Comparison of ENCODE assay signal across 23 cellular contexts in genomic region chr10:34715511-34716187, GRCh38.
"Had no signal": no experiment of that assay in that cellular context is flagged by ENCODE, and none has a peak within 500 bp of the region (broad histone marks: within the 10 kb centered on the region; RNA-seq: fewer than 3 reads in every experiment).

No MANE protein-coding gene starts in this region.

- H3K4me3 ChIP-seq: ascending aorta, colonic mucosa, esophagus squamous epithelium, heart left ventricle, thoracic aorta, upper lobe of right lung had no signal

- H3K27me3 Mint-ChIP-seq: activated CD4-positive, alpha-beta T cell treated with anti-CD3 and anti-CD28 coated beads, Interleukin-2, amount 10 ng/mL, durations not matched to agents 7 days and 5 days; activated CD8-positive, alpha-beta memory T cell treated with anti-CD3 and anti-CD28 coated beads, Interleukin-2, amount 10 ng/mL, durations not matched to agents 7 days and 5 days; activated CD8-positive, alpha-beta T cell treated with anti-CD3 and anti-CD28 coated beads for 36 hours; stimulated activated naive B cell treated with anti-CD40 and anti-IgM and Interleukin-4, amounts not matched to agents 10 μg/mL and 1 μg/mL and 100 μg/mL, for 72 hours had no signal

- DNase-seq: activated CD4-positive, alpha-beta T cell treated with anti-CD3 and anti-CD28 coated beads, Interleukin-2, amount 10 ng/mL, durations not matched to agents 7 days and 5 days; activated CD4-positive, CD25-positive, alpha-beta regulatory T cell treated with anti-CD3 and anti-CD28 coated beads, Interleukin-2, amount 50 U/mL, for 72 hours; activated CD8-positive, alpha-beta memory T cell treated with anti-CD3 and anti-CD28 coated beads, Interleukin-2, amount 10 ng/mL, durations not matched to agents 7 days and 5 days; activated CD8-positive, alpha-beta T cell treated with anti-CD3 and anti-CD28 coated beads for 36 hours; activated gamma-delta T cell; activated T-cell treated with anti-CD3 and anti-CD28 coated beads for 4 hours; colonic mucosa; esophagus squamous epithelium; heart left ventricle; islet precursor cell; left cardiac atrium; nephron progenitor cell; occipital lobe; stimulated activated CD4-positive, alpha-beta T cell treated with anti-CD3 and anti-CD28 coated beads, Interleukin-15, amount 100 ng/mL, for 24 hours; stimulated activated naive B cell treated with anti-CD40 and anti-IgM and Interleukin-4, amounts not matched to agents 10 μg/mL and 1 μg/mL and 100 μg/mL, for 72 hours; SW 1271; T-helper 2 cell; upper lobe of right lung had no signal

- H3K27me3 ChIP-seq: ascending aorta, colonic mucosa, esophagus squamous epithelium, upper lobe of right lung had no signal

- H3K36me3 Mint-ChIP-seq: activated CD8-positive, alpha-beta memory T cell treated with anti-CD3 and anti-CD28 coated beads, Interleukin-2, amount 10 ng/mL, durations not matched to agents 7 days and 5 days; activated naive CD4-positive, alpha-beta T cell treated with anti-CD3 and anti-CD28 coated beads, Interleukin-2, amount 50 U/mL, for 24 hours; stimulated activated naive B cell treated with anti-CD40 and anti-IgM and Interleukin-4, amounts not matched to agents 10 μg/mL and 1 μg/mL and 100 μg/mL, for 72 hours had no signal

- H3K4me3 Mint-ChIP-seq: activated CD4-positive, alpha-beta T cell treated with anti-CD3 and anti-CD28 coated beads, Interleukin-2, amount 10 ng/mL, durations not matched to agents 7 days and 5 days; activated CD8-positive, alpha-beta memory T cell treated with anti-CD3 and anti-CD28 coated beads, Interleukin-2, amount 10 ng/mL, durations not matched to agents 7 days and 5 days; activated CD8-positive, alpha-beta T cell treated with anti-CD3 and anti-CD28 coated beads for 36 hours; activated naive CD4-positive, alpha-beta T cell treated with anti-CD3 and anti-CD28 coated beads, Interleukin-2, amount 50 U/mL, for 24 hours; nephron progenitor cell; stimulated activated naive B cell treated with anti-CD40 and anti-IgM and Interleukin-4, amounts not matched to agents 10 μg/mL and 1 μg/mL and 100 μg/mL, for 72 hours had no signal

- H3K4me1 Mint-ChIP-seq: activated naive CD4-positive, alpha-beta T cell treated with anti-CD3 and anti-CD28 coated beads, Interleukin-2, amount 50 U/mL, for 24 hours had no signal

- H3K9me3 ChIP-seq: ascending aorta, colonic mucosa, esophagus squamous epithelium, heart left ventricle, thoracic aorta, upper lobe of right lung had no signal

- H3K36me3 ChIP-seq: ascending aorta, colonic mucosa, esophagus squamous epithelium, heart left ventricle, thoracic aorta, upper lobe of right lung had no signal

- H3K27ac ChIP-seq: ascending aorta, colonic mucosa, esophagus squamous epithelium, heart left ventricle, thoracic aorta, upper lobe of right lung, VCaP had no signal

- ATAC-seq: activated CD8-positive, alpha-beta memory T cell treated with anti-CD3 and anti-CD28 coated beads, Interleukin-2, amount 10 ng/mL, durations not matched to agents 7 days and 5 days; activated CD8-positive, alpha-beta T cell treated with anti-CD3 and anti-CD28 coated beads for 36 hours; heart left ventricle; left cardiac atrium; sciatic nerve; stimulated activated naive B cell treated with anti-CD40 and anti-IgM and Interleukin-4, amounts not matched to agents 10 μg/mL and 1 μg/mL and 100 μg/mL, for 72 hours; upper lobe of right lung had no signal

- H3K27ac Mint-ChIP-seq: activated CD4-positive, alpha-beta T cell treated with anti-CD3 and anti-CD28 coated beads, Interleukin-2, amount 10 ng/mL, durations not matched to agents 7 days and 5 days; activated CD8-positive, alpha-beta memory T cell treated with anti-CD3 and anti-CD28 coated beads, Interleukin-2, amount 10 ng/mL, durations not matched to agents 7 days and 5 days; activated CD8-positive, alpha-beta T cell treated with anti-CD3 and anti-CD28 coated beads for 36 hours; activated naive CD4-positive, alpha-beta T cell treated with anti-CD3 and anti-CD28 coated beads, Interleukin-2, amount 50 U/mL, for 24 hours; nephron progenitor cell; stimulated activated naive B cell treated with anti-CD40 and anti-IgM and Interleukin-4, amounts not matched to agents 10 μg/mL and 1 μg/mL and 100 μg/mL, for 72 hours had no signal

- H3K9me3 Mint-ChIP-seq: activated CD4-positive, alpha-beta T cell treated with anti-CD3 and anti-CD28 coated beads, Interleukin-2, amount 10 ng/mL, durations not matched to agents 7 days and 5 days; activated CD8-positive, alpha-beta T cell treated with anti-CD3 and anti-CD28 coated beads for 36 hours; activated naive CD4-positive, alpha-beta T cell treated with anti-CD3 and anti-CD28 coated beads, Interleukin-2, amount 50 U/mL, for 24 hours; nephron progenitor cell; stimulated activated naive B cell treated with anti-CD40 and anti-IgM and Interleukin-4, amounts not matched to agents 10 μg/mL and 1 μg/mL and 100 μg/mL, for 72 hours had no signal
